14 cellular contexts compared by ENCODE assay signal in genomic region chr2:186308347-186308746, GRCh38.
A peak's percentile ranks its signal among the peaks of the same experiment; 100 is the strongest.
DNase-seq lines count a peak whose midpoint lies in the region; ATAC-seq, FAIRE-seq and TF ChIP-seq lines count a peak whose summit lies in the region.
"Had no signal": no experiment of that assay in that cellular context is flagged by ENCODE, and none has a peak within 500 bp of the region (broad histone marks: within the 10 kb centered on the region; RNA-seq: fewer than 3 reads in every experiment).

No MANE protein-coding gene starts in this region.

- no peaks in the 10 kb centered on the region for H3K9me3 Mint-ChIP-seq in glutamatergic neuron (ENCODE audit: unreplicated experiment)

- peak overlapping the region; percentile 29 for H3K27ac ChIP-seq in HUES64 (ENCODE audit: low read depth, low read length)
- peak overlapping the region; percentile 49 for H3K27ac ChIP-seq in HepG2 (ENCODE audit: extremely low read length, insufficient read depth, low read length)
- H3K27ac ChIP-seq in aorta (ENCODE audit: low read depth in 1 of 2, low read length in 2 of 2), result no peak overlapping the region
- H3K27ac ChIP-seq: parathyroid adenoma had no signal

- H3K9me3 ChIP-seq in HUES64 (ENCODE audit: insufficient read depth, low read depth, low read length), result peaks cover 17% of the 10 kb centered on the region
- H3K9me3 ChIP-seq in HepG2 (ENCODE audit: low read length), result peaks cover 9% of the 10 kb centered on the region
- peaks cover 3% of the 10 kb centered on the region for H3K9me3 ChIP-seq in aorta (ENCODE audit: control insufficient read depth, low read length)

- H3K79me2 ChIP-seq in HepG2 (ENCODE audit: insufficient read depth, low read length), result no peaks in the 10 kb centered on the region
- H3K79me2 ChIP-seq: parathyroid adenoma had no signal

- no peak for TF ChIP-seq CTCF in HepG2 (CRISPR knock-in tag; IDR thresholded peaks at IDR 0.05)
- TF ChIP-seq CTCF in glutamatergic neuron (IDR thresholded peaks at IDR 0.05; ENCODE audit: partially characterized antibody, unreplicated experiment), result no peak

- no peak overlapping the region for H3K9ac ChIP-seq in HUES64 (ENCODE audit: low read depth, low read length)
- no peak overlapping the region for H3K9ac ChIP-seq in HepG2 (ENCODE audit: insufficient read depth, low read depth, low read length)
- H3K9ac ChIP-seq: parathyroid adenoma had no signal

- 0 out of 2 replicates have a peak, but pooled peaks have one; percentile 7 for TF ChIP-seq RAD21 in HepG2 (CRISPR knock-in tag; IDR thresholded peaks at IDR 0.05)

- H3K27me3 ChIP-seq in HUES64 (ENCODE audit: insufficient read depth, low read length), result no peaks in the 10 kb centered on the region
- no peaks in the 10 kb centered on the region for H3K27me3 ChIP-seq in HepG2 (ENCODE audit: control insufficient read depth in 1 of 2, insufficient read depth in 2 of 2, low read length in 2 of 2)
- H3K27me3 ChIP-seq in aorta (ENCODE audit: control insufficient read depth in 1 of 2, insufficient read depth in 2 of 2, low read length in 1 of 2), result no peaks in the 10 kb centered on the region

- no peaks in the 10 kb centered on the region for H4K20me1 ChIP-seq in HepG2 (ENCODE audit: insufficient read depth, low read length)

- peak overlapping the region; percentile 37 for H3K4me2 ChIP-seq in HepG2 (ENCODE audit: low read depth, low read length)

- POLR2A ChIA-PET in HepG2 (lab: Yijun Ruan, JAX), result interaction anchor here (1.0 to 1.4 kb wide), 2 partner anchors 75 to 177 kb away, joined by 3 to 4 read pairs; partner anchors contain the start of gene ZC3H15

- H3K4me3 ChIP-seq in HUES64 (ENCODE audit: low read length), result no peak overlapping the region
- no peak overlapping the region for H3K4me3 ChIP-seq in HepG2 (replicated peaks in 1 of 3; ENCODE audit: insufficient read depth in 1 of 3, low read depth in 2 of 3, low read length in 3 of 3)
- H3K4me3 ChIP-seq in aorta (ENCODE audit: low read length in 2 of 2), result no peak overlapping the region

- peak; percentile 51 for FAIRE-seq in HepG2 (lab: Jason Lieb, UNC)

- ATAC-seq in GM19324 (IDR thresholded peaks at IDR 0.05; ENCODE audit: low FRiP score, unreplicated experiment), result peak; percentile 23
- peak; percentile 94 for ATAC-seq in HepG2
- no peak for ATAC-seq in GM21515 (IDR thresholded peaks at IDR 0.05; ENCODE audit: unreplicated experiment)
- no peak for ATAC-seq in aorta (ENCODE audit: low FRiP score)
- ATAC-seq: stimulated activated naive B cell treated with anti-CD40 and anti-IgM and Interleukin-4, amounts not matched to agents 10 μg/mL and 1 μg/mL and 100 μg/mL, for 72 hours; T-helper 17 cell had no signal

- no peak overlapping the region for H3K27ac Mint-ChIP-seq in glutamatergic neuron (ENCODE audit: unreplicated experiment)
- H3K27ac Mint-ChIP-seq: activated CD4-positive, alpha-beta memory T cell treated with anti-CD3 and anti-CD28 coated beads for 36 hours; memory B cell; stimulated activated naive B cell treated with anti-CD40 and anti-IgM and Interleukin-4, amounts not matched to agents 10 μg/mL and 1 μg/mL and 100 μg/mL, for 72 hours; T-helper 17 cell had no signal

- no peak overlapping the region for H3K4me3 Mint-ChIP-seq in glutamatergic neuron (ENCODE audit: unreplicated experiment)
- H3K4me3 Mint-ChIP-seq: activated CD4-positive, alpha-beta memory T cell treated with anti-CD3 and anti-CD28 coated beads for 36 hours; memory B cell; stimulated activated naive B cell treated with anti-CD40 and anti-IgM and Interleukin-4, amounts not matched to agents 10 μg/mL and 1 μg/mL and 100 μg/mL, for 72 hours; T-helper 17 cell had no signal

- no peak for TF ChIP-seq POLR2A in HepG2 (IDR thresholded peaks at IDR 0.05; ENCODE audit: insufficient read depth in 1 of 2, low read depth in 2 of 2, low read length in 2 of 2)

- peak; percentile 11 to 23 for DNase-seq in dermis microvascular lymphatic vessel endothelial cell (ENCODE audit: low read depth in 2 of 2)
- peak; percentile 88 for DNase-seq in HepG2 (ENCODE audit: low spot score)
- DNase-seq in glutamatergic neuron, result no peak
- DNase-seq in AG20443 (ENCODE audit: low spot score), result no peak
- DNase-seq in aorta, result no peak
- DNase-seq: activated CD4-positive, alpha-beta memory T cell treated with anti-CD3 and anti-CD28 coated beads for 36 hours; NCI-H2107; stimulated activated naive B cell treated with anti-CD40 and anti-IgM and Interleukin-4, amounts not matched to agents 10 μg/mL and 1 μg/mL and 100 μg/mL, for 72 hours; T-helper 17 cell had no signal

- peaks cover 10% of the 10 kb centered on the region for H3K36me3 Mint-ChIP-seq in glutamatergic neuron (ENCODE audit: unreplicated experiment)

- H3K4me1 ChIP-seq in HUES64 (ENCODE audit: insufficient read depth, low read length), result peaks cover 29% of the 10 kb centered on the region
- peaks cover 36% of the 10 kb centered on the region for H3K4me1 ChIP-seq in HepG2 (ENCODE audit: insufficient read depth, low read length)
- H3K4me1 ChIP-seq in aorta (ENCODE audit: control insufficient read depth in 1 of 2, insufficient read depth in 2 of 2, low read length in 2 of 2), result no peaks in the 10 kb centered on the region
- H3K4me1 ChIP-seq: parathyroid adenoma had no signal

- intact Hi-C loops in HepG2 (cut with micrococcal nuclease; ENCODE audit: unreplicated experiment) (no loop called here), aorta (cut with DNase I) (no loop called here)

- H3K4me1 Mint-ChIP-seq in glutamatergic neuron (ENCODE audit: low read depth, unreplicated experiment), result peaks cover 11% of the 10 kb centered on the region
- H3K4me1 Mint-ChIP-seq: memory B cell; stimulated activated naive B cell treated with anti-CD40 and anti-IgM and Interleukin-4, amounts not matched to agents 10 μg/mL and 1 μg/mL and 100 μg/mL, for 72 hours; T-helper 17 cell had no signal

- H3K36me3 ChIP-seq in HUES64 (ENCODE audit: insufficient read depth, low read length), result 0 out of 2 replicates have a peak, but pooled peaks cover 6% of the 10 kb centered on the region
- H3K36me3 ChIP-seq in HepG2 (replicated peaks in 1 of 2; ENCODE audit: control insufficient read depth in 1 of 2, insufficient read depth in 2 of 2, low read length in 2 of 2), result no peaks in the 10 kb centered on the region
- peaks cover 0 to 2% of the 10 kb centered on the region in 2 donors for H3K36me3 ChIP-seq in aorta (ENCODE audit: control insufficient read depth in 1 of 2, insufficient read depth in 2 of 2, low read length in 1 of 2)

- CTCF ChIA-PET in HepG2 (lab: Yijun Ruan, JAX; ENCODE audit: low intra/inter-chr PET ratio, low total read pairs), result no interaction called here

- TF ChIP-seq EP300 in HepG2 (IDR thresholded peaks at IDR 0.05; ENCODE audit: low read depth in 2 of 2, low read length in 2 of 2) (peak in 1 of 2 experiments; percentile 78; a peak in 2 of 4 replicates), HepG2 (CRISPR knock-in tag; IDR thresholded peaks at IDR 0.05; ENCODE audit: borderline replicate concordance) (no peak; the same call in 1 of the 2 replicates)

- WGBS in HUES64, result 35% methylated on average over 1 of the region's 1 CpG
- WGBS in HepG2 (ENCODE audit: low lambda C conversion rate), result 3% methylated on average over 1 of the region's 1 CpG
- WGBS in aorta, 2 donors, result 59 to 68% methylated on average over 1 of the region's 1 CpG

- no TSS peak for BruUV-seq in HepG2 (replicated peaks; lab: Mats Ljungman, UMichigan)

- H2AFZ ChIP-seq in HepG2 (ENCODE audit: low read length), result no peak overlapping the region
- H2AFZ ChIP-seq: parathyroid adenoma had no signal

- H3K27me3 Mint-ChIP-seq in glutamatergic neuron (ENCODE audit: unreplicated experiment), result no peaks in the 10 kb centered on the region
- H3K27me3 Mint-ChIP-seq: activated CD4-positive, alpha-beta memory T cell treated with anti-CD3 and anti-CD28 coated beads for 36 hours; memory B cell; stimulated activated naive B cell treated with anti-CD40 and anti-IgM and Interleukin-4, amounts not matched to agents 10 μg/mL and 1 μg/mL and 100 μg/mL, for 72 hours; T-helper 17 cell had no signal

- in situ Hi-C loops in HepG2 (cut with HindIII; ENCODE audit: extremely low pct_ligation_motif_present, low pct_unique_long_range_greater_than_20kb), result no loop called here

TF ChIP-seq in HepG2, 621 proteins besides CTCF, POLR2A, EP300 and RAD21 (continues in another document):
- no peak for TF ChIP-seq SOX13 (IDR thresholded peaks at IDR 0.05)
- peak in 1 of 2 experiments; percentile 65; a peak in 2 of 4 replicates for TF ChIP-seq SOX13 (CRISPR knock-in tag; conservative IDR thresholded peaks at IDR 0.05 in 1 of 2, IDR thresholded peaks at IDR 0.05 in 1 of 2)
- 0 out of 2 replicates have a peak, but pooled peaks have one; percentile 40 for TF ChIP-seq ZFY (CRISPR knock-in tag; IDR thresholded peaks at IDR 0.05)
- peak; percentile 49; the same call in 1 of the 2 replicates for TF ChIP-seq JUN (CRISPR knock-in tag; IDR thresholded peaks at IDR 0.05)
- TF ChIP-seq THRA (CRISPR knock-in tag; IDR thresholded peaks at IDR 0.05; ENCODE audit: borderline replicate concordance), result 0 out of 2 replicates have a peak, but pooled peaks have one; percentile 36
- peak; percentile 47; the same call in 1 of the 2 replicates for TF ChIP-seq ZMYM4 (CRISPR knock-in tag; IDR thresholded peaks at IDR 0.05)
- TF ChIP-seq LCORL (IDR thresholded peaks at IDR 0.05), result no peak
- peak; percentile 46; the same call in 1 of the 2 replicates for TF ChIP-seq LCORL (CRISPR knock-in tag; IDR thresholded peaks at IDR 0.05)
- TF ChIP-seq SMC3 (IDR thresholded peaks at IDR 0.05; ENCODE audit: low read length), result peak; percentile 38; the same call in 1 of the 2 replicates
- peak; percentile 38; the same call in 1 of the 2 replicates for TF ChIP-seq FOXJ3 (CRISPR knock-in tag; IDR thresholded peaks at IDR 0.05; ENCODE audit: borderline replicate concordance)
- TF ChIP-seq NR2F1 (CRISPR knock-in tag; IDR thresholded peaks at IDR 0.05), result peak in 1 of 2 experiments; percentile 32; a peak in 1 of 4 replicates
- TF ChIP-seq GATAD2A (CRISPR knock-in tag; IDR thresholded peaks at IDR 0.05), result peak; percentile 81

Comparison
In these comparisons a context has a peak if more than half of its experiments do, and no peak if none do; other contexts are left out.
1. ATAC-seq: peak in GM19324 (single experiment) and HepG2 (single experiment); none in GM21515 (single experiment) and aorta (single experiment).
2. H3K27ac ChIP-seq: peak in HUES64 (single experiment) and HepG2 (single experiment); none in aorta (0 of 2).
3. DNase-seq: peak in dermis microvascular lymphatic vessel endothelial cell (2 of 2) and HepG2 (single experiment); none in glutamatergic neuron (single experiment), AG20443 (single experiment) and aorta (0 of 2).